ENCODE assay signal across 1 cellular context in genomic region chr9:79661279-79661678, GRCh38.
TF ChIP-seq lines count a peak whose summit lies in the region.

No MANE protein-coding gene starts in this region.

TF ChIP-seq in SK-N-SH, 30 proteins besides CTCF, POLR2A, EP300 and RAD21 (continued from another document):
- no peak; the same call in 1 of the 2 replicates for TF ChIP-seq GATA2 (CRISPR knock-in tag; IDR thresholded peaks at IDR 0.05)
